ENCODE assay signal across 22 cellular contexts in the genomic region with DNA sequence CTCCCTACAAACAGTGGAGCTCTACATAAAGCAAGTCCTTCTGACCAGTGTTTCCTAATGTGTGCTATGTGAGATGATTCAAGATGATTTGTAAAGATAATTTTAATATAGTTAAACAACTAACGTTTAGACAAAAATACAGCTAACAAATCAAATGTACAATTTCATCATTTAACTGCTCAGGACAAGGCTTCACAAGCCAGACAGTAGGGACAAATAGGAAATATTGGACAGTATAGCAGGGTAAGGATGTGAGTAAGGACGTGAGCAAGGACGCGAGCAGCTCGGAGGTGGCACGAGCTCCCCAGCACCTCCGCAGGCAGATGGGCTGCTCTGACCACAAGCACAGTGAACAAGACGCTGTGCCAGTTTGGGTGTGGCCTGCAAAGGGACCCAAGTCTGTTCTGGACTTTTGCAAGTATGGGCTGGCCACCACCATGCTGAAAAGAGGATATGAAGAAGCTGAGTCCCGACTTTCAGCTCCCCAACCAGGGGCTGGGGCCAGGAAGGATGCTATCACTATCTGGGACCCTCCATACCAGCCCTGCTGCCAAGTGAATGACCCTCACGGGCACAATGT. TPM values are rescaled to one million over a fixed set of nuclear protein-coding genes. Genes with fewer than 3 reads are reported as not detected.
DNase-seq lines count a peak whose midpoint lies in the region; ATAC-seq and TF ChIP-seq lines count a peak whose summit lies in the region.
"Had no signal": no experiment of that assay in that cellular context is flagged by ENCODE, and none has a peak within 500 bp of the region (broad histone marks: within the 10 kb centered on the region; RNA-seq: fewer than 3 reads in every experiment).

No MANE protein-coding gene starts in this region.

- no peak for TF ChIP-seq CTCF in AG04450 (IDR thresholded peaks at IDR 0.05; ENCODE audit: low read depth, low read length)
- TF ChIP-seq CTCF in WTC11 (IDR thresholded peaks at IDR 0.05) = no peak
- TF ChIP-seq CTCF in nephron progenitor cell (IDR thresholded peaks at IDR 0.05) = no peak
- no peak for TF ChIP-seq CTCF in lower leg skin (IDR thresholded peaks at IDR 0.05)

- POLR2A ChIA-PET in activated CD4-positive, alpha-beta T cell treated with anti-CD3 and anti-CD28 coated beads for 36 hours (lab: Charles Lee) = interaction anchor here (0.8 kb wide), 1 partner anchor 16 kb away, joined by 8 read pairs; no protein-coding TSS in a partner anchor
- POLR2A ChIA-PET in AG04450 (lab: Yijun Ruan, JAX) (no interaction called here), WTC11 (lab: Charles Lee) (no interaction called here)
- POLR2A ChIA-PET in naive thymus-derived CD8-positive, alpha-beta T cell (lab: Charles Lee) = interaction anchor here (1.3 to 8.7 kb wide), 4 partner anchors 9 to 26 kb away, joined by 4 to 71 read pairs (median 5); partner anchors contain the start of genes DIDO1 and GID8

- H3K9me3 ChIP-seq in AG04450 (ENCODE audit: control insufficient read depth, insufficient read depth, low read length) = no peaks in the 10 kb centered on the region; the same call in 1 of the 2 replicates
- H3K9me3 ChIP-seq: BE2C had no signal

- no peaks in the 10 kb centered on the region for H3K9me3 Mint-ChIP-seq in activated CD4-positive, alpha-beta T cell treated with anti-CD3 and anti-CD28 coated beads for 36 hours (ENCODE audit: low read depth)
- H3K9me3 Mint-ChIP-seq in WTC11 (no peaks in the 10 kb centered on the region), nephron progenitor cell (no peaks in the 10 kb centered on the region)
- H3K9me3 Mint-ChIP-seq in naive thymus-derived CD8-positive, alpha-beta T cell = no peaks in the 10 kb centered on the region
- H3K9me3 Mint-ChIP-seq: CD4-positive, alpha-beta T cell had no signal

- TF ChIP-seq POLR2A in lower leg skin (IDR thresholded peaks at IDR 0.05) = no peak

- H3K4me1 Mint-ChIP-seq in activated CD4-positive, alpha-beta T cell treated with anti-CD3 and anti-CD28 coated beads for 36 hours = peaks cover 32% of the 10 kb centered on the region
- peaks cover 30% of the 10 kb centered on the region for H3K4me1 Mint-ChIP-seq in WTC11
- H3K4me1 Mint-ChIP-seq in nephron progenitor cell = peaks cover 34% of the 10 kb centered on the region
- peaks cover 27 to 80% (median 69%) of the 10 kb centered on the region in 4 donors for H3K4me1 Mint-ChIP-seq in naive thymus-derived CD8-positive, alpha-beta T cell

- H3K27ac Mint-ChIP-seq in activated CD4-positive, alpha-beta T cell treated with anti-CD3 and anti-CD28 coated beads for 36 hours = peak overlapping the region; percentile 31
- H3K27ac Mint-ChIP-seq in WTC11 (peak overlapping the region; percentile 63; the same call in 1 of the 2 replicates), nephron progenitor cell (peak overlapping the region; percentile 51)
- peak overlapping the region in 5 of 10 donors; percentile 36 to 80 (median 59) for H3K27ac Mint-ChIP-seq in naive thymus-derived CD8-positive, alpha-beta T cell
- H3K27ac Mint-ChIP-seq: CD4-positive, alpha-beta T cell had no signal

- H3K27me3 ChIP-seq in AG04450 (ENCODE audit: control insufficient read depth, insufficient read depth, low read length) = no peaks in the 10 kb centered on the region
- H3K27me3 ChIP-seq: BE2C had no signal

- H3K4me3 Mint-ChIP-seq in activated CD4-positive, alpha-beta T cell treated with anti-CD3 and anti-CD28 coated beads for 36 hours = no peak overlapping the region
- H3K4me3 Mint-ChIP-seq in WTC11 = no peak overlapping the region
- no peak overlapping the region for H3K4me3 Mint-ChIP-seq in nephron progenitor cell
- H3K4me3 Mint-ChIP-seq in naive thymus-derived CD8-positive, alpha-beta T cell = peak overlapping the region in 2 of 10 donors; percentile 8 to 14
- H3K4me3 Mint-ChIP-seq: CD4-positive, alpha-beta T cell had no signal

- peak overlapping the region; percentile 12 for H3K27ac ChIP-seq in AG04450 (ENCODE audit: low read depth, low read length)
- H3K27ac ChIP-seq: 22Rv1 had no signal

- CTCF ChIA-PET in activated CD4-positive, alpha-beta T cell treated with anti-CD3 and anti-CD28 coated beads for 36 hours (lab: Charles Lee) = interaction anchor here (0.8 to 1.6 kb wide), 6 partner anchors 9 to 18 kb away, joined by 3 to 15 read pairs (median 3); no protein-coding TSS in a partner anchor
- CTCF ChIA-PET in AG04450 (lab: Charles Lee) = interaction anchor here (1.3 to 2.6 kb wide), 3 partner anchors 9 to 103 kb away, joined by 3 to 14 read pairs (median 4); no protein-coding TSS in a partner anchor
- CTCF ChIA-PET in WTC11 (lab: Charles Lee) = interaction anchor here (2.1 kb wide), 1 partner anchor 11 kb away, joined by 5 read pairs; no protein-coding TSS in a partner anchor

- no peak for DNase-seq in activated CD4-positive, alpha-beta T cell treated with anti-CD3 and anti-CD28 coated beads for 36 hours
- no peak for DNase-seq in activated CD4-positive, alpha-beta T cell treated with anti-CD3 and anti-CD28 coated beads, Interleukin-2, amount 50 U/mL, for 1 hour
- no peak for DNase-seq in AG04450 (ENCODE audit: low read depth, low spot score)
- no peak for DNase-seq in WTC11 (ENCODE audit: low spot score)
- DNase-seq in nephron progenitor cell = no peak
- DNase-seq in naive thymus-derived CD8-positive, alpha-beta T cell = no peak
- no peak for DNase-seq in lower leg skin (ENCODE audit: low spot score in 2 of 2)
- DNase-seq in pons (ENCODE audit: low spot score) = no peak
- DNase-seq: BE2C; Calu3; CD4-positive, alpha-beta T cell; DMS53; Karpas-422; MM.1S; NCI-H1092 treated with DMSO at 0.1 percent for 48 hours; NCI-H1694; NCI-H2107; NCI-H2227 treated with DMSO at 0.1 percent for 48 hours; NCI-H524 treated with DMSO at 0.1 percent for 48 hours; Right ventricle myocardium superior had no signal

- WGBS in lower leg skin, 2 donors = 77 to 81% methylated on average over 10 of the region's 10 CpGs

- intact Hi-C loops in activated CD4-positive, alpha-beta T cell treated with anti-CD3 and anti-CD28 coated beads for 36 hours (cut with DNase I, micrococcal nuclease) = no loop called here
- intact Hi-C loops in lower leg skin (cut with DNase I; ENCODE audit: low total_unique reads) = no loop called here

- H3K4me3 ChIP-seq in AG04450 (ENCODE audit: low read depth, low read length) (no peak overlapping the region), lower leg skin (ENCODE audit: low read depth, poor library complexity, severe bottlenecking) (no peak overlapping the region)

- ATAC-seq in activated CD4-positive, alpha-beta T cell treated with anti-CD3 and anti-CD28 coated beads for 36 hours = no peak
- ATAC-seq in WTC11 = no peak
- ATAC-seq in naive thymus-derived CD8-positive, alpha-beta T cell = no peak
- ATAC-seq: Panc1 had no signal

- H3K27me3 Mint-ChIP-seq in activated CD4-positive, alpha-beta T cell treated with anti-CD3 and anti-CD28 coated beads for 36 hours = no peaks in the 10 kb centered on the region
- H3K27me3 Mint-ChIP-seq in WTC11 (ENCODE audit: low read depth) (no peaks in the 10 kb centered on the region), nephron progenitor cell (ENCODE audit: low read depth, poor library complexity) (no peaks in the 10 kb centered on the region)
- no peaks in the 10 kb centered on the region for H3K27me3 Mint-ChIP-seq in naive thymus-derived CD8-positive, alpha-beta T cell
- H3K27me3 Mint-ChIP-seq: CD4-positive, alpha-beta T cell had no signal

- H3K36me3 Mint-ChIP-seq in activated CD4-positive, alpha-beta T cell treated with anti-CD3 and anti-CD28 coated beads for 36 hours (ENCODE audit: low read depth) = peaks cover 55% of the 10 kb centered on the region
- H3K36me3 Mint-ChIP-seq in WTC11 (peaks cover 63% of the 10 kb centered on the region), nephron progenitor cell (ENCODE audit: low read depth) (peaks cover 52% of the 10 kb centered on the region)
- H3K36me3 Mint-ChIP-seq in naive thymus-derived CD8-positive, alpha-beta T cell = peaks cover 0 to 70% (median 18%) of the 10 kb centered on the region in 3 donors

TF ChIP-seq in WTC11, 78 proteins besides CTCF, POLR2A, EP300 and RAD21 (continues in another document):
- TF ChIP-seq ZNF219 (CRISPR knock-in tag; IDR thresholded peaks at IDR 0.05; ENCODE audit: borderline replicate concordance) (no peak), ZNF671 (CRISPR knock-in tag; IDR thresholded peaks at IDR 0.05) (no peak)

RNA-seq across cellular contexts. Expression of gene DIDO1, which starts 14.5 kb away (rescaled TPM):
- total RNA-seq in activated CD4-positive, alpha-beta T cell treated with anti-CD3 and anti-CD28 coated beads for 36 hours = 10 to 100 TPM; 43.7 to 49.7 TPM
- 22.1 and 25.9 TPM in 2 replicates for polyA plus RNA-seq in AG04450 (2011; rRNA removed)
- polyA minus RNA-seq in AG04450 (2011; rRNA and poly(A)+ RNA removed) = 31.2 and 32.0 TPM in 2 replicates
- total RNA-seq in WTC11 (2021) (69.3 to 87.3 TPM (median 71.6 TPM) in 3 replicates), lower leg skin (100 to 1,000 TPM in 1 of 4 donors, 10 to 100 TPM in 3; 54.2 to 105 (median 70.7) TPM)
- 100 to 1,000 TPM; 125 to 132 TPM for total RNA-seq in naive thymus-derived CD8-positive, alpha-beta T cell
- 10 to 100 TPM; 26.8 to 45.8 (median 39.7) TPM for polyA plus RNA-seq in naive thymus-derived CD8-positive, alpha-beta T cell

RNA-seq across cellular contexts. Expression of gene GID8, which starts 26.2 kb away (rescaled TPM):
- 10 to 100 TPM; 30.7 to 39.9 TPM for total RNA-seq in activated CD4-positive, alpha-beta T cell treated with anti-CD3 and anti-CD28 coated beads for 36 hours
- 24.3 and 24.4 TPM in 2 replicates for polyA plus RNA-seq in AG04450 (2011; rRNA removed)
- 27.9 and 30.9 TPM in 2 replicates for polyA minus RNA-seq in AG04450 (2011; rRNA and poly(A)+ RNA removed)
- total RNA-seq in WTC11 (2021) = 56.2 to 70.2 TPM (median 56.6 TPM) in 3 replicates
- total RNA-seq in naive thymus-derived CD8-positive, alpha-beta T cell = 10 to 100 TPM; 57.7 to 61.2 TPM
- 10 to 100 TPM; 20.2 to 24.4 (median 21.1) TPM for polyA plus RNA-seq in naive thymus-derived CD8-positive, alpha-beta T cell
- total RNA-seq in lower leg skin = 10 to 100 TPM; 39.6 to 59.3 (median 44.2) TPM

RNA-seq across cellular contexts. Expression of gene SLC17A9, which starts 40.7 kb away (rescaled TPM):
- 10 to 100 TPM; 16.2 to 16.5 TPM for total RNA-seq in activated CD4-positive, alpha-beta T cell treated with anti-CD3 and anti-CD28 coated beads for 36 hours
- polyA plus RNA-seq in AG04450 (2011; rRNA removed) = 2.2 TPM in 2 replicates
- 1.3 and 1.8 TPM in 2 replicates for polyA minus RNA-seq in AG04450 (2011; rRNA and poly(A)+ RNA removed)
- total RNA-seq in WTC11 (2021) = 26.2 to 41.7 TPM (median 30.8 TPM) in 3 replicates
- 10 to 100 TPM; 11.3 TPM for total RNA-seq in naive thymus-derived CD8-positive, alpha-beta T cell
- 1 to 10 TPM; 1.2 to 2.0 (median 1.5) TPM for polyA plus RNA-seq in naive thymus-derived CD8-positive, alpha-beta T cell
- total RNA-seq in lower leg skin = 1 to 10 TPM in 2 of 4 donors, under 1 TPM in 2; 0.46 to 1.1 (median 0.73) TPM

RNA-seq across cellular contexts. Expression of gene TCFL5, which starts 50.2 kb away (rescaled TPM):
- total RNA-seq in activated CD4-positive, alpha-beta T cell treated with anti-CD3 and anti-CD28 coated beads for 36 hours = 1 to 10 TPM; 5.2 to 6.6 TPM
- 8.7 and 9.9 TPM in 2 replicates for polyA plus RNA-seq in AG04450 (2011; rRNA removed)
- polyA minus RNA-seq in AG04450 (2011; rRNA and poly(A)+ RNA removed) = 4.0 and 5.1 TPM in 2 replicates
- total RNA-seq in WTC11 (2021) (19.7 to 20.4 TPM (median 20.3 TPM) in 3 replicates), lower leg skin (10 to 100 TPM; 12.1 to 13.9 (median 13.1) TPM)
- total RNA-seq in naive thymus-derived CD8-positive, alpha-beta T cell = 10 to 100 TPM; 13.2 to 13.4 TPM
- 1 to 10 TPM; 1.0 to 2.1 (median 1.5) TPM for polyA plus RNA-seq in naive thymus-derived CD8-positive, alpha-beta T cell

Comparison
In these comparisons a context has a peak if more than half of its experiments do, and no peak if none do; other contexts are left out.
1. RNA of gene SLC17A9, which starts 40.7 kb away (total RNA-seq): 26.2 to 41.7 TPM in WTC11, 16.2 to 16.5 TPM in activated CD4-positive, alpha-beta T cell treated with anti-CD3 and anti-CD28 coated beads for 36 hours and 11.3 TPM in naive thymus-derived CD8-positive, alpha-beta T cell; 0.46 to 1.1 TPM in lower leg skin; every median in the first group is over 4 times any median in the second.
2. POLR2A ChIA-PET loops: an anchor here in activated CD4-positive, alpha-beta T cell treated with anti-CD3 and anti-CD28 coated beads for 36 hours (0.8 kb wide) and naive thymus-derived CD8-positive, alpha-beta T cell (1.3 to 8.7 kb wide); none called in AG04450 and WTC11.